11 cellular contexts compared by ENCODE assay signal in the genomic region with DNA sequence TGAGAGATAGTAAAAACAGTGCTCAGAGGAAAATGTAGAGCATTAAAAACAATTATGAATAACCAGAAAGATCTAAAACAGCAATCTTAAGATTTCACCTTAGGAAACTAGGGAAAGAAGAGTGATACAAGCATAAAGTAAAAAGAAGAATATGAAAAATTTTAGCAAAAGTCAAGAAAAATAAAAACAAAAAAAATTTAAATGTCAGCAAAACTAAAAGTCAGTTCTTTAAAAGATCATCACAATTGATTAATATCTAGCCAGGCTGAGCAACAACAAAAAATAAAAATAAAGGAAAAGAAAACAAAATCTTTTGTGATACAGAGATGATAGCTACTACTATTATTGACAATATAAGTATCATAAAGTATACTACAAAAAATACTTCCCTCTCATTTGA.
"Had no signal": no experiment of that assay in that cellular context is flagged by ENCODE, and none has a peak within 500 bp of the region (broad histone marks: within the 10 kb centered on the region; RNA-seq: fewer than 3 reads in every experiment).

No MANE protein-coding gene starts in this region.

- H3K9ac ChIP-seq: GM23248 had no signal

- H3K4me2 ChIP-seq: GM23338 had no signal

- H2AFZ ChIP-seq: GM23248, GM23338 had no signal

- H3K4me1 ChIP-seq: HAP-1 had no signal

- ATAC-seq: GM23338, HCT116 had no signal

- H3K27ac ChIP-seq: GM23248 had no signal

- H3K9me3 ChIP-seq: HAP-1 had no signal

- DNase-seq: GM23248, GOT3, H7, H9, HCEC 1CT, HFFc6 had no signal

- FAIRE-seq: H1, H54 had no signal

- H3K36me3 ChIP-seq: HAP-1 had no signal

- H3K4me3 ChIP-seq: GM23248, GM23338, HAP-1 had no signal
